8 cellular contexts compared by ENCODE assay signal in genomic region chr7:131026297-131027003, GRCh38.
DNase-seq lines count a peak whose midpoint lies in the region; ATAC-seq lines count a peak whose summit lies in the region.

No MANE protein-coding gene starts in this region.

- H3K27me3 Mint-ChIP-seq in activated T-cell treated with anti-CD3 and anti-CD28 coated beads, Interleukin-2, amount 50 U/mL, for 4 hours (ENCODE audit: low read depth) = no peaks in the 10 kb centered on the region
- H3K27me3 Mint-ChIP-seq in central memory CD8-positive, alpha-beta T cell = no peaks in the 10 kb centered on the region
- no peaks in the 10 kb centered on the region for H3K27me3 Mint-ChIP-seq in stimulated activated naive CD8-positive, alpha-beta T cell treated with anti-CD3 and anti-CD28 coated beads, Interleukin-15, Interleukin-2, amounts not matched to agents 100 ng/mL and 50 ng/mL, for 24 hours

- H3K4me3 Mint-ChIP-seq in activated T-cell treated with anti-CD3 and anti-CD28 coated beads, Interleukin-2, amount 50 U/mL, for 4 hours = peak overlapping the region; percentile 31
- peak overlapping the region; percentile 56 for H3K4me3 Mint-ChIP-seq in central memory CD8-positive, alpha-beta T cell
- peak overlapping the region; percentile 12 for H3K4me3 Mint-ChIP-seq in stimulated activated naive CD8-positive, alpha-beta T cell treated with anti-CD3 and anti-CD28 coated beads, Interleukin-15, Interleukin-2, amounts not matched to agents 100 ng/mL and 50 ng/mL, for 24 hours

- H3K36me3 Mint-ChIP-seq in activated T-cell treated with anti-CD3 and anti-CD28 coated beads, Interleukin-2, amount 50 U/mL, for 4 hours (ENCODE audit: insufficient read depth) = peaks cover 42% of the 10 kb centered on the region
- H3K36me3 Mint-ChIP-seq in central memory CD8-positive, alpha-beta T cell (ENCODE audit: insufficient read depth) = peaks cover 69% of the 10 kb centered on the region
- H3K36me3 Mint-ChIP-seq in stimulated activated naive CD8-positive, alpha-beta T cell treated with anti-CD3 and anti-CD28 coated beads, Interleukin-15, Interleukin-2, amounts not matched to agents 100 ng/mL and 50 ng/mL, for 24 hours (ENCODE audit: low read depth) = peaks cover 34% of the 10 kb centered on the region

- peak overlapping the region; percentile 70 for H3K27ac Mint-ChIP-seq in central memory CD8-positive, alpha-beta T cell (ENCODE audit: low read depth)
- H3K27ac Mint-ChIP-seq in stimulated activated naive CD8-positive, alpha-beta T cell treated with anti-CD3 and anti-CD28 coated beads, Interleukin-15, Interleukin-2, amounts not matched to agents 100 ng/mL and 50 ng/mL, for 24 hours = peak overlapping the region; percentile 88

- H3K4me1 Mint-ChIP-seq in activated T-cell treated with anti-CD3 and anti-CD28 coated beads, Interleukin-2, amount 50 U/mL, for 4 hours (ENCODE audit: low read depth) = peaks cover 88% of the 10 kb centered on the region
- H3K4me1 Mint-ChIP-seq in central memory CD8-positive, alpha-beta T cell = peaks cover 76% of the 10 kb centered on the region
- H3K4me1 Mint-ChIP-seq in stimulated activated naive CD8-positive, alpha-beta T cell treated with anti-CD3 and anti-CD28 coated beads, Interleukin-15, Interleukin-2, amounts not matched to agents 100 ng/mL and 50 ng/mL, for 24 hours (ENCODE audit: low read depth) = peaks cover 93% of the 10 kb centered on the region

- peaks cover 7% of the 10 kb centered on the region for H3K9me3 Mint-ChIP-seq in activated T-cell treated with anti-CD3 and anti-CD28 coated beads, Interleukin-2, amount 50 U/mL, for 4 hours
- H3K9me3 Mint-ChIP-seq in central memory CD8-positive, alpha-beta T cell = no peaks in the 10 kb centered on the region
- H3K9me3 Mint-ChIP-seq in stimulated activated naive CD8-positive, alpha-beta T cell treated with anti-CD3 and anti-CD28 coated beads, Interleukin-15, Interleukin-2, amounts not matched to agents 100 ng/mL and 50 ng/mL, for 24 hours = peaks cover 5% of the 10 kb centered on the region

- DNase-seq in activated T-cell treated with anti-CD3 and anti-CD28 coated beads, Interleukin-2, amount 50 U/mL, for 4 hours = no peak
- DNase-seq in activated T-cell treated with anti-CD3 and anti-CD28 coated beads, Interleukin-2, amount 50 U/mL, for 48 hours = no peak
- peak; percentile 91 for DNase-seq in M059J (ENCODE audit: low read depth)
- DNase-seq in central memory CD8-positive, alpha-beta T cell (ENCODE audit: low spot score in 2 of 2) = no peak
- DNase-seq in T1000 (lab: John Stamatoyannopoulos, UW) = no peak
- no peak for DNase-seq in NCI-H146 (lab: John Stamatoyannopoulos, UW)

- peak; percentile 33 to 69 for ATAC-seq in activated T-cell treated with anti-CD3 and anti-CD28 coated beads, Interleukin-2, amount 50 U/mL, for 4 hours
- ATAC-seq in central memory CD8-positive, alpha-beta T cell (replicated peaks; ENCODE audit: extremely low read depth, poor library complexity, severe bottlenecking) = no peak
- no peak for ATAC-seq in GM18858 (IDR thresholded peaks at IDR 0.05; ENCODE audit: unreplicated experiment)

Comparison
In these comparisons a context has a peak if more than half of its experiments do, and no peak if none do; other contexts are left out.
1. ATAC-seq: peak in activated T-cell treated with anti-CD3 and anti-CD28 coated beads, Interleukin-2, amount 50 U/mL, for 4 hours (2 of 2); none in central memory CD8-positive, alpha-beta T cell (single experiment) and GM18858 (single experiment).
2. Peak in every context shown above with its lines, with median percentiles within 50 percentile points of each other: H3K4me3 Mint-ChIP-seq.